10 cellular contexts compared by ENCODE assay signal in genomic region chr22:46087336-46087690, GRCh38.
A peak's percentile ranks its signal among the peaks of the same experiment; 100 is the strongest.
DNase-seq lines count a peak whose midpoint lies in the region; ATAC-seq, FAIRE-seq and TF ChIP-seq lines count a peak whose summit lies in the region.
"Had no signal": no experiment of that assay in that cellular context is flagged by ENCODE, and none has a peak within 500 bp of the region (broad histone marks: within the 10 kb centered on the region; RNA-seq: fewer than 3 reads in every experiment).

No MANE protein-coding gene starts in this region.

- no peak overlapping the region for H2AFZ ChIP-seq in endothelial cell of umbilical vein (ENCODE audit: low read depth, low read length)
- H2AFZ ChIP-seq in osteoblast (ENCODE audit: low read length), result no peak overlapping the region

- no peak for ATAC-seq in heart left ventricle
- no peak for ATAC-seq in left cardiac atrium

- H3K9me1 ChIP-seq in endothelial cell of umbilical vein (replicated peaks; ENCODE audit: control insufficient read depth, extremely low read depth, insufficient read depth, low read length), result no peaks in the 10 kb centered on the region

- H3K4me3 Mint-ChIP-seq in CD14-positive monocyte, result no peak overlapping the region

- H3K27ac ChIP-seq in heart left ventricle (peak overlapping the region; percentile 83 to 100 (median 98)), endothelial cell of umbilical vein (ENCODE audit: insufficient read depth, low read depth, low read length) (peak overlapping the region; percentile 85), osteoblast (ENCODE audit: low read depth, low read length) (peak overlapping the region; percentile 96)

- no peaks in the 10 kb centered on the region for H3K9me3 Mint-ChIP-seq in CD14-positive monocyte

- H3K4me1 Mint-ChIP-seq in CD14-positive monocyte, result no peaks in the 10 kb centered on the region

- intact Hi-C loops in heart left ventricle (cut with DNase I), result loop anchor here in 1 of 10 donors (2.0 kb wide), 1 partner anchor 19 kb away; no protein-coding TSS in a partner anchor
- intact Hi-C loops in left cardiac atrium (cut with DNase I), result no loop called here
- intact Hi-C loops in endothelial cell of umbilical vein (cut with micrococcal nuclease), result loop anchor here (1.0 kb wide), 1 partner anchor 22 kb away; no protein-coding TSS in a partner anchor
- intact Hi-C loops in CD14-positive monocyte (cut with micrococcal nuclease), result no loop called here

- peak overlapping the region in 10 of 12 donors; percentile 4 to 97 (median 36) for H3K4me3 ChIP-seq in heart left ventricle
- H3K4me3 ChIP-seq in endothelial cell of umbilical vein (replicated peaks in 1 of 3; ENCODE audit: insufficient read depth in 1 of 3, low read depth in 1 of 3, low read length in 3 of 3), result no peak overlapping the region
- H3K4me3 ChIP-seq in osteoblast (ENCODE audit: insufficient read depth, low read length), result peak overlapping the region; percentile 80
- no peak overlapping the region for H3K4me3 ChIP-seq in HAP-1

- H4K20me1 ChIP-seq in endothelial cell of umbilical vein (replicated peaks; ENCODE audit: control insufficient read depth, extremely low read depth, insufficient read depth, low read length), result no peaks in the 10 kb centered on the region
- H4K20me1 ChIP-seq in osteoblast (ENCODE audit: insufficient read depth, low read length), result peaks cover 92% of the 10 kb centered on the region

- TF ChIP-seq POLR2A in heart left ventricle (IDR thresholded peaks at IDR 0.05), result no peak
- TF ChIP-seq POLR2A in endothelial cell of umbilical vein (IDR thresholded peaks at IDR 0.05; ENCODE audit: low read depth, low read length), result no peak

- peaks cover 100% of the 10 kb centered on the region for H3K79me2 ChIP-seq in endothelial cell of umbilical vein (ENCODE audit: control insufficient read depth, insufficient read depth, low read length)
- peaks cover 100% of the 10 kb centered on the region for H3K79me2 ChIP-seq in osteoblast (ENCODE audit: insufficient read depth, low read length)

- peaks cover 0 to 76% (median 45%) of the 10 kb centered on the region in 9 donors for H3K36me3 ChIP-seq in heart left ventricle
- H3K36me3 ChIP-seq in endothelial cell of umbilical vein (ENCODE audit: control insufficient read depth in 2 of 2, extremely low read depth in 1 of 2, insufficient read depth in 2 of 2, low read length in 2 of 2), result peaks cover 13 to 44% of the 10 kb centered on the region in 2 experiments
- peaks cover 94% of the 10 kb centered on the region for H3K36me3 ChIP-seq in osteoblast (ENCODE audit: insufficient read depth, low read length)
- peaks cover 68% of the 10 kb centered on the region for H3K36me3 ChIP-seq in HAP-1 (replicated peaks)

- dilution Hi-C loops in endothelial cell of umbilical vein (cut with MboI; ENCODE audit: extremely low pct_ligation_motif_present, low sequenced_read_pairs), result no loop called here

- DNase-seq in heart left ventricle (no peak), left cardiac atrium (no peak), endothelial cell of umbilical vein (ENCODE audit: low read depth, low spot score) (no peak), osteoblast (ENCODE audit: insufficient read length, low spot score, missing footprints) (peak; percentile 78), urothelium cell line (ENCODE audit: low spot score) (no peak), HuH-7 (ENCODE audit: low spot score) (no peak), HAP-1 (ENCODE audit: low spot score in 2 of 2) (no peak), CD14-positive monocyte (ENCODE audit: low spot score) (no peak)
- DNase-seq: activated CD8-positive, alpha-beta memory T cell treated with anti-CD3 and anti-CD28 coated beads, Interleukin-2, amount 50 U/mL, for 4 hours; islet precursor cell had no signal

- POLR2A ChIA-PET in endothelial cell of umbilical vein (lab: Charles Lee), result interaction anchor here (0.6 to 1.8 kb wide), 3 partner anchors 14 to 91 kb away, joined by 4 to 6 read pairs (median 5); no protein-coding TSS in a partner anchor

- CTCF ChIA-PET in endothelial cell of umbilical vein (lab: Charles Lee), result interaction anchor here (0.7 to 3.3 kb wide), 7 partner anchors 10 to 93 kb away, joined by 3 to 61 read pairs (median 11); no protein-coding TSS in a partner anchor

- H3K4me1 ChIP-seq in heart left ventricle (peaks cover 58 to 100% (median 98%) of the 10 kb centered on the region in 12 donors), endothelial cell of umbilical vein (ENCODE audit: control insufficient read depth, extremely low read depth, insufficient read depth, low read length) (peaks cover 70% of the 10 kb centered on the region), osteoblast (ENCODE audit: insufficient read depth, low read length) (peaks cover 98% of the 10 kb centered on the region), HAP-1 (no peaks in the 10 kb centered on the region)

- TF ChIP-seq CTCF in heart left ventricle (IDR thresholded peaks at IDR 0.05), result no peak
- TF ChIP-seq CTCF in endothelial cell of umbilical vein (IDR thresholded peaks at IDR 0.05; ENCODE audit: extremely low read depth in 1 of 2, insufficient read depth in 1 of 2, low read depth in 1 of 2, low read length in 2 of 2), result no peak
- no peak for TF ChIP-seq CTCF in osteoblast (IDR thresholded peaks at IDR 0.05; ENCODE audit: extremely low read depth, low read depth, low read length)
- no peak for TF ChIP-seq CTCF in CD14-positive monocyte (IDR thresholded peaks at IDR 0.05)

- H3K4me2 ChIP-seq in endothelial cell of umbilical vein (ENCODE audit: insufficient read depth, low read length) (no peak overlapping the region), osteoblast (ENCODE audit: insufficient read depth, low read length) (peak overlapping the region; percentile 94)

- no peak overlapping the region for H3K9ac ChIP-seq in endothelial cell of umbilical vein (replicated peaks; ENCODE audit: extremely low read depth, insufficient read depth, low read length)

- H3K27ac Mint-ChIP-seq in CD14-positive monocyte, result peak overlapping the region in 1 of 7 donors; percentile 10

- no peaks in the 10 kb centered on the region for H3K27me3 Mint-ChIP-seq in CD14-positive monocyte (ENCODE audit: low read depth in 3 of 3)

- H3K9me3 ChIP-seq in heart left ventricle (no peaks in the 10 kb centered on the region), endothelial cell of umbilical vein (replicated peaks; ENCODE audit: control insufficient read depth, insufficient read depth, low read length) (no peaks in the 10 kb centered on the region), osteoblast (ENCODE audit: low read depth, low read length) (no peaks in the 10 kb centered on the region), HAP-1 (no peaks in the 10 kb centered on the region)

- H3K36me3 Mint-ChIP-seq in CD14-positive monocyte, result peaks cover 38 to 73% of the 10 kb centered on the region in 2 donors

- 49 to 58% (median 53%) methylated on average over 14 of the region's 14 CpGs for WGBS in heart left ventricle, 4 donors

- no TSS peak for BruUV-seq in endothelial cell of umbilical vein (replicated peaks; lab: Mats Ljungman, UMichigan)

- FAIRE-seq in endothelial cell of umbilical vein (lab: Jason Lieb, UNC) (peak; percentile 38), urothelium cell line (lab: Jason Lieb, UNC) (peak; percentile 58)

- in situ Hi-C loops in HAP-1 (cut with MboI; ENCODE audit: low sequenced_read_pairs), result no loop called here

- H3K27me3 ChIP-seq in heart left ventricle (no peaks in the 10 kb centered on the region), endothelial cell of umbilical vein (ENCODE audit: control insufficient read depth in 2 of 2, insufficient read depth in 2 of 2, low read length in 2 of 2) (no peaks in the 10 kb centered on the region), osteoblast (ENCODE audit: insufficient read depth, low read length) (no peaks in the 10 kb centered on the region), HAP-1 (ENCODE audit: low read depth) (no peaks in the 10 kb centered on the region)

TF ChIP-seq in endothelial cell of umbilical vein, 7 proteins besides CTCF, POLR2A, EP300 and RAD21:
- TF ChIP-seq FOS (IDR thresholded peaks at IDR 0.05; ENCODE audit: borderline replicate concordance, insufficient read depth, low read length) (no peak), JUN (IDR thresholded peaks at IDR 0.05; ENCODE audit: borderline replicate concordance, insufficient read depth, insufficient read length, low read depth) (no peak), MYC (IDR thresholded peaks at IDR 0.05; ENCODE audit: low read depth, low read length) (no peak), GATA2 (IDR thresholded peaks at IDR 0.05; ENCODE audit: insufficient read depth, insufficient read length, low read depth, low read length) (no peak), MAX (IDR thresholded peaks at IDR 0.05; ENCODE audit: insufficient read depth, insufficient read length) (no peak), EZH2 (IDR thresholded peaks at IDR 0.05; ENCODE audit: borderline replicate concordance, low read depth, low read length, severe bottlenecking) (no peak), POLR2AphosphoS5 (IDR thresholded peaks at IDR 0.05; ENCODE audit: insufficient read depth, low read depth, low read length) (no peak)

Comparison
In these comparisons a context has a peak if more than half of its experiments do, and no peak if none do; other contexts are left out.
1. H3K4me3 ChIP-seq: peak in heart left ventricle (10 of 12) and osteoblast (single experiment); none in endothelial cell of umbilical vein (0 of 3) and HAP-1 (single experiment).
2. Peak in every context shown above with its lines, with median percentiles within 50 percentile points of each other: H3K27ac ChIP-seq.